ENCODE assay signal across 40 cellular contexts in genomic region chr12:21600196-21600595, GRCh38. TPM values are rescaled to one million over a fixed set of nuclear protein-coding genes. Genes with fewer than 3 reads are reported as not detected.
"Had no signal": no experiment of that assay in that cellular context is flagged by ENCODE, and none has a peak within 500 bp of the region (broad histone marks: within the 10 kb centered on the region; RNA-seq: fewer than 3 reads in every experiment).

No MANE protein-coding gene starts in this region.

- H3K4me1 ChIP-seq: ascending aorta had no signal

- ATAC-seq: activated CD8-positive, alpha-beta T cell treated with anti-CD3 and anti-CD28 coated beads for 36 hours; activated naive CD8-positive, alpha-beta T cell treated with anti-CD3 and anti-CD28 coated beads, Interleukin-2, amount 50 U/mL, for 24 hours; activated T-cell treated with anti-CD3 and anti-CD28 coated beads, Interleukin-2, amount 50 U/mL, for 4 hours; activated T-cell treated with anti-CD3 and anti-CD28 coated beads, Interleukin-2, amount 50 U/mL, for 72 hours; activated T-helper 17 cell treated with anti-CD3 and anti-CD28 coated beads, Interleukin-2, amount 50 U/mL, for 72 hours had no signal

- H3K27ac ChIP-seq: ascending aorta, cardiac muscle cell, VCaP had no signal

- H3K36me3 ChIP-seq: ascending aorta, cardiac muscle cell had no signal

- H3K27me3 Mint-ChIP-seq: activated B cell treated with CpG ODN at 0.5 μM for 24 hours; activated CD4-positive, alpha-beta memory T cell treated with anti-CD3 and anti-CD28 coated beads for 36 hours; activated CD8-positive, alpha-beta T cell treated with anti-CD3 and anti-CD28 coated beads for 36 hours; activated naive CD4-positive, alpha-beta T cell treated with anti-CD3 and anti-CD28 coated beads, Interleukin-2, amount 50 U/mL, for 24 hours; activated naive CD8-positive, alpha-beta T cell; activated naive CD8-positive, alpha-beta T cell treated with anti-CD3 and anti-CD28 coated beads, Interleukin-2, amount 50 U/mL, for 24 hours; activated T-helper 17 cell treated with anti-CD3 and anti-CD28 coated beads, Interleukin-2, amount 50 U/mL, for 72 hours; central memory CD8-positive, alpha-beta T cell had no signal

- H3K4me1 Mint-ChIP-seq: activated CD4-positive, alpha-beta T cell treated with anti-CD3 and anti-CD28 coated beads, Interleukin-2, amount 10 ng/mL, durations not matched to agents 24 days and 14 days; activated naive CD4-positive, alpha-beta T cell treated with anti-CD3 and anti-CD28 coated beads, Interleukin-2, amount 50 U/mL, for 24 hours; activated naive CD8-positive, alpha-beta T cell treated with anti-CD3 and anti-CD28 coated beads, Interleukin-2, amount 10 ng/mL, durations not matched to agents 7 days and 5 days; activated naive CD8-positive, alpha-beta T cell treated with anti-CD3 and anti-CD28 coated beads, Interleukin-2, amount 50 U/mL, for 24 hours; activated T-helper 17 cell treated with anti-CD3 and anti-CD28 coated beads, Interleukin-2, amount 50 U/mL, for 72 hours; brain; central memory CD8-positive, alpha-beta T cell had no signal

- H3K4me3 ChIP-seq: ascending aorta, cardiac muscle cell had no signal

- DNase-seq: activated B cell treated with CpG ODN at 0.5 μM for 24 hours; activated CD4-positive, alpha-beta memory T cell treated with anti-CD3 and anti-CD28 coated beads for 36 hours; activated CD4-positive, alpha-beta T cell treated with anti-CD3 and anti-CD28 coated beads for 4 hours; activated CD4-positive, alpha-beta T cell treated with anti-CD3 and anti-CD28 coated beads, Interleukin-2, amount 10 ng/mL, durations not matched to agents 24 days and 14 days; activated CD4-positive, alpha-beta T cell treated with anti-CD3 and anti-CD28 coated beads, Interleukin-2, amount 50 U/mL, for 1 hour; activated CD4-positive, alpha-beta T cell treated with anti-CD3 and anti-CD28 coated beads, Interleukin-2, amount 50 U/mL, for 4 hours; activated CD4-positive, CD25-positive, alpha-beta regulatory T cell treated with anti-CD3 and anti-CD28 coated beads, Interleukin-2, amount 50 U/mL, for 72 hours; activated CD8-positive, alpha-beta memory T cell treated with anti-CD3 and anti-CD28 coated beads, Interleukin-2, amount 50 U/mL, for 4 hours; activated CD8-positive, alpha-beta T cell treated with anti-CD3 and anti-CD28 coated beads for 36 hours; activated effector memory CD4-positive, alpha-beta T cell treated with anti-CD3 and anti-CD28 coated beads, Interleukin-2, amount 50 U/mL, for 16 hours; activated gamma-delta T cell treated with Interleukin-2 at 50 U/mL for 16 hours; activated naive CD4-positive, alpha-beta T cell; activated naive CD4-positive, alpha-beta T cell treated with anti-CD3 and anti-CD28 coated beads for 36 hours; activated naive CD8-positive, alpha-beta T cell treated with anti-CD3 and anti-CD28 coated beads, Interleukin-2, amount 10 ng/mL, durations not matched to agents 7 days and 5 days; activated naive CD8-positive, alpha-beta T cell treated with anti-CD3 and anti-CD28 coated beads, Interleukin-2, amount 50 U/mL, for 24 hours; activated T-cell treated with anti-CD3 and anti-CD28 coated beads for 4 hours; activated T-cell treated with anti-CD3 and anti-CD28 coated beads, Interleukin-2, amount 50 U/mL, for 1 hour; activated T-cell treated with anti-CD3 and anti-CD28 coated beads, Interleukin-2, amount 50 U/mL, for 4 hours; activated T-cell treated with anti-CD3 and anti-CD28 coated beads, Interleukin-2, amount 50 U/mL, for 72 hours; amygdala; anterior cingulate cortex; caudate nucleus; cerebellar nuclear complex; T-helper 1 cell; T-helper 2 cell; T-helper 9 cell had no signal

- H3K9me3 ChIP-seq: ascending aorta had no signal

- FAIRE-seq: bronchial epithelial cell, TTC549 had no signal

- H3K9me3 Mint-ChIP-seq: activated CD4-positive, alpha-beta T cell treated with anti-CD3 and anti-CD28 coated beads, Interleukin-2, amount 10 ng/mL, durations not matched to agents 24 days and 14 days; activated CD8-positive, alpha-beta T cell treated with anti-CD3 and anti-CD28 coated beads for 36 hours; activated naive CD4-positive, alpha-beta T cell treated with anti-CD3 and anti-CD28 coated beads for 36 hours; activated naive CD8-positive, alpha-beta T cell treated with anti-CD3 and anti-CD28 coated beads, Interleukin-2, amount 10 ng/mL, durations not matched to agents 7 days and 5 days; activated naive CD8-positive, alpha-beta T cell treated with anti-CD3 and anti-CD28 coated beads, Interleukin-2, amount 50 U/mL, for 24 hours; activated T-helper 1 cell treated with anti-CD3 and anti-CD28 coated beads, Interleukin-12 subunit alpha, Interleukin-12 subunit beta, Interleukin-2, Interleukin-4 antibody, amounts not matched to agents 30 ng/mL and 10 ng/mL and 1 ng/mL, durations not matched to agents 14 hours and 24 hours and 36 hours; brain; central memory CD8-positive, alpha-beta T cell; T-helper 1 cell treated with Interleukin-12 subunit alpha and Interleukin-12 subunit beta and Interleukin-4 antibody, amounts not matched to agents 30 μg/mL and 1 μg/mL, for 36 hours; T-helper 2 cell treated with Interferon-gamma antibody and Interleukin-4, amounts not matched to agents 5 μg/mL and 100 μg/mL, for 36 hours had no signal

- H3K4me3 Mint-ChIP-seq: activated CD4-positive, alpha-beta memory T cell treated with anti-CD3 and anti-CD28 coated beads for 36 hours; activated CD4-positive, alpha-beta T cell treated with anti-CD3 and anti-CD28 coated beads, Interleukin-2, amount 10 ng/mL, durations not matched to agents 24 days and 14 days; activated CD8-positive, alpha-beta T cell treated with anti-CD3 and anti-CD28 coated beads for 36 hours; activated naive CD4-positive, alpha-beta T cell treated with anti-CD3 and anti-CD28 coated beads for 36 hours; activated naive CD4-positive, alpha-beta T cell treated with anti-CD3 and anti-CD28 coated beads, Interleukin-2, amount 50 U/mL, for 24 hours; activated naive CD8-positive, alpha-beta T cell; activated naive CD8-positive, alpha-beta T cell treated with anti-CD3 and anti-CD28 coated beads, Interleukin-2, amount 10 ng/mL, durations not matched to agents 7 days and 5 days; activated naive CD8-positive, alpha-beta T cell treated with anti-CD3 and anti-CD28 coated beads, Interleukin-2, amount 50 U/mL, for 24 hours; activated T-cell treated with anti-CD3 and anti-CD28 coated beads, Interleukin-2, amount 50 U/mL, for 4 hours; activated T-cell treated with anti-CD3 and anti-CD28 coated beads, Interleukin-2, amount 50 U/mL, for 72 hours; activated T-helper 1 cell treated with anti-CD3 and anti-CD28 coated beads, Interleukin-12 subunit alpha, Interleukin-12 subunit beta, Interleukin-2, Interleukin-4 antibody, amounts not matched to agents 30 ng/mL and 10 ng/mL and 1 ng/mL, durations not matched to agents 14 hours and 24 hours and 36 hours; activated T-helper 17 cell treated with anti-CD3 and anti-CD28 coated beads, Interleukin-2, amount 50 U/mL, for 72 hours; brain; central memory CD8-positive, alpha-beta T cell; T-helper 1 cell treated with Interleukin-12 subunit alpha and Interleukin-12 subunit beta and Interleukin-4 antibody, amounts not matched to agents 30 μg/mL and 1 μg/mL, for 36 hours; T-helper 2 cell treated with Interferon-gamma antibody and Interleukin-4, amounts not matched to agents 5 μg/mL and 100 μg/mL, for 36 hours had no signal

- H3K27me3 ChIP-seq: ascending aorta, cardiac muscle cell had no signal

- H3K27ac Mint-ChIP-seq: activated CD4-positive, alpha-beta memory T cell treated with anti-CD3 and anti-CD28 coated beads for 36 hours; activated CD4-positive, alpha-beta T cell treated with anti-CD3 and anti-CD28 coated beads, Interleukin-2, amount 10 ng/mL, durations not matched to agents 24 days and 14 days; activated CD8-positive, alpha-beta T cell treated with anti-CD3 and anti-CD28 coated beads for 36 hours; activated naive CD4-positive, alpha-beta T cell treated with anti-CD3 and anti-CD28 coated beads for 36 hours; activated naive CD4-positive, alpha-beta T cell treated with anti-CD3 and anti-CD28 coated beads, Interleukin-2, amount 50 U/mL, for 24 hours; activated naive CD8-positive, alpha-beta T cell; activated naive CD8-positive, alpha-beta T cell treated with anti-CD3 and anti-CD28 coated beads, Interleukin-2, amount 10 ng/mL, durations not matched to agents 7 days and 5 days; activated naive CD8-positive, alpha-beta T cell treated with anti-CD3 and anti-CD28 coated beads, Interleukin-2, amount 50 U/mL, for 24 hours; activated T-cell treated with anti-CD3 and anti-CD28 coated beads, Interleukin-2, amount 50 U/mL, for 72 hours; activated T-helper 1 cell treated with anti-CD3 and anti-CD28 coated beads, Interleukin-12 subunit alpha, Interleukin-12 subunit beta, Interleukin-2, Interleukin-4 antibody, amounts not matched to agents 30 ng/mL and 10 ng/mL and 1 ng/mL, durations not matched to agents 14 hours and 24 hours and 36 hours; activated T-helper 17 cell treated with anti-CD3 and anti-CD28 coated beads, Interleukin-2, amount 50 U/mL, for 72 hours; brain; T-helper 1 cell treated with Interleukin-12 subunit alpha and Interleukin-12 subunit beta and Interleukin-4 antibody, amounts not matched to agents 30 μg/mL and 1 μg/mL, for 36 hours; T-helper 2 cell treated with Interferon-gamma antibody and Interleukin-4, amounts not matched to agents 5 μg/mL and 100 μg/mL, for 36 hours had no signal

- H3K36me3 Mint-ChIP-seq: activated CD4-positive, alpha-beta memory T cell treated with anti-CD3 and anti-CD28 coated beads for 36 hours; activated naive CD4-positive, alpha-beta T cell treated with anti-CD3 and anti-CD28 coated beads, Interleukin-2, amount 50 U/mL, for 24 hours; activated naive CD8-positive, alpha-beta T cell; activated naive CD8-positive, alpha-beta T cell treated with anti-CD3 and anti-CD28 coated beads, Interleukin-2, amount 10 ng/mL, durations not matched to agents 7 days and 5 days; brain had no signal

RNA-seq across cellular contexts. Expression of gene GYS2, which starts 4.5 kb away (rescaled TPM):
- total RNA-seq: activated B cell treated with CpG ODN at 0.5 μM for 24 hours; activated CD4-positive, alpha-beta memory T cell treated with anti-CD3 and anti-CD28 coated beads for 36 hours; activated CD4-positive, alpha-beta T cell treated with anti-CD3 and anti-CD28 coated beads, Interleukin-2, amount 10 ng/mL, durations not matched to agents 24 days and 14 days; activated CD8-positive, alpha-beta memory T cell treated with anti-CD3 and anti-CD28 coated beads for 36 hours; activated CD8-positive, alpha-beta T cell treated with anti-CD3 and anti-CD28 coated beads for 36 hours; activated naive CD4-positive, alpha-beta T cell treated with anti-CD3 and anti-CD28 coated beads for 36 hours; activated T-cell treated with anti-CD3 and anti-CD28 coated beads, Interleukin-2, amount 50 U/mL, for 72 hours; activated T-helper 17 cell treated with anti-CD3 and anti-CD28 coated beads, Interleukin-2, amount 50 U/mL, for 72 hours; ascending aorta; bronchial epithelial cell; cardiac muscle cell had no signal
- polyA plus RNA-seq: cardiac muscle cell had no signal
